1 cellular context compared by ENCODE assay signal in the genomic region with DNA sequence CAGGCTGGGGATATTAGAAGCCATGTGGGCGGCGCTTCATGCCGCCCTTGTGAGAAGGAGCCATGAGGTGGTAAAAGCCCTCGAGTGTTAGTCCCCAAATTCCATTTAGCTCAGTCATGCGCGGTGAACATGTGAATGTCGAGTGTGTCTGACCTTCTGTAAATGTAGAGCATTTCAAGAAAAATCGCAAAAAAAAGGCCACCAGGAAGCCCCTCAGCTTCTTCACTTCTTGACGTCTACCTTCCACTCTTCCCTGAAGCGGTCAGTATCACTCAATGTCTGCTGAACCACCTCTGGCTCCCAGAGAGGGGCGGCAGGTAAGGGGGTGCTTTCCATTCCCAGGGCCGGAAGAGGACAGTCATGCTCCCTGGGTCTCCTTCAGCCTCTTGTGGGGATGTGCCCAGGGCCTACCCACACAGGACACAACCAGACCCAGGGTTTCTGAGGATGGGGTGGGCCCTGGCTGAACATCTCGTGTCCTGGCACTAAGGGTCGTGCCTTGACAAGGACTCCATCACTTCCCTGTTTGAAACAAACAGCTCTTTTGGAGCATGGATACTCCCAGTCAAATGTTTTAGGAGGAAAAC.
TF ChIP-seq lines count a peak whose summit lies in the region.

No MANE protein-coding gene starts in this region.

TF ChIP-seq in IMR-90, 13 proteins besides CTCF, POLR2A, EP300 and RAD21 (continued from another document):
- TF ChIP-seq MAFK (IDR thresholded peaks at IDR 0.05; ENCODE audit: low read depth, low read length) (no peak), RCOR1 (IDR thresholded peaks at IDR 0.05; ENCODE audit: insufficient replicate concordance, low read length) (no peak)
